ENCODE assay signal across 15 cellular contexts in the genomic region with DNA sequence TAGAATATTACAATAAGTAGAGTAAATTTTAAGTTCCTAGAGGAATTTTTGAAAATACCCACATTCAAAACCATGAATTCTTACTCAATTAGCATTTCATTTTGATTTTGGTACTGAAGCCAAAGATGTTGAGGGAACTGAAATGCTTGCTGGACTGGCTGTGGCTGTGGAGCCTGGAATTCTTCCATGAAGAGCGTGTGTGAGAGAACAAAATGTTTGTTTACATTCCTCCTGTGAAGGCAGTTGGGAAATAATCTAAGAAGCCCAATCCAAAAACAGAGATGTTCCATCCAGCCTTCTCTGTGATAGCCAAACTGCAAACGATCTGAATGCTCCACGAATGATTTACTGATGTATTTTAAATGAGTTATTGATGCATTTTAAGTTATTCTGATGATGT. TPM values are rescaled to one million over a fixed set of nuclear protein-coding genes. Genes with fewer than 3 reads are reported as not detected.
DNase-seq lines count a peak whose midpoint lies in the region; ATAC-seq and TF ChIP-seq lines count a peak whose summit lies in the region.
"Had no signal": no experiment of that assay in that cellular context is flagged by ENCODE, and none has a peak within 500 bp of the region (broad histone marks: within the 10 kb centered on the region; RNA-seq: fewer than 3 reads in every experiment).

No MANE protein-coding gene starts in this region.

- H3K36me3 Mint-ChIP-seq in natural killer cell treated with Interleukin-12 subunit alpha and Interleukin-12 subunit beta and Interleukin-15 and Interleukin-18, amount 100 ng/mL, for 72 hours, result no peaks in the 10 kb centered on the region

- DNase-seq in fibroblast of pulmonary artery (ENCODE audit: low read depth) (peak; percentile 86), myocyte (ENCODE audit: low read depth) (peak; percentile 47), upper lobe of right lung (peak; percentile 43)
- DNase-seq in natural killer cell treated with Interleukin-12 subunit alpha and Interleukin-12 subunit beta and Interleukin-15 and Interleukin-18, amount 100 ng/mL, for 72 hours (ENCODE audit: low spot score), result no peak
- DNase-seq: DND-41; endodermal cell; NCI-H1694; stimulated activated naive CD4-positive, alpha-beta T cell treated with Interleukin-2 at 50 U/mL for 16 hours had no signal

- H3K36me3 ChIP-seq in upper lobe of right lung, result no peaks in the 10 kb centered on the region

- H3K9me3 ChIP-seq in upper lobe of right lung, result no peaks in the 10 kb centered on the region

- H3K9me3 Mint-ChIP-seq in natural killer cell treated with Interleukin-12 subunit alpha and Interleukin-12 subunit beta and Interleukin-15 and Interleukin-18, amount 100 ng/mL, for 72 hours, result peaks cover 2% of the 10 kb centered on the region

- TF ChIP-seq CTCF in VCaP (conservative IDR thresholded peaks at IDR 0.05), result no peak
- no peak for TF ChIP-seq CTCF in fibroblast of pulmonary artery (IDR thresholded peaks at IDR 0.05; ENCODE audit: low read length, missing control alignments)
- TF ChIP-seq CTCF in upper lobe of right lung (IDR thresholded peaks at IDR 0.05), result no peak

- H3K4me3 Mint-ChIP-seq in natural killer cell treated with Interleukin-12 subunit alpha and Interleukin-12 subunit beta and Interleukin-15 and Interleukin-18, amount 100 ng/mL, for 72 hours, result no peak overlapping the region
- H3K4me3 Mint-ChIP-seq: endodermal cell had no signal

- peaks cover 16% of the 10 kb centered on the region for H3K4me1 ChIP-seq in upper lobe of right lung

- H3K27ac ChIP-seq in VCaP (peak overlapping the region; percentile 22), upper lobe of right lung (no peak overlapping the region)
- H3K27ac ChIP-seq: RWPE1 had no signal

- no peaks in the 10 kb centered on the region for H3K4me1 Mint-ChIP-seq in natural killer cell treated with Interleukin-12 subunit alpha and Interleukin-12 subunit beta and Interleukin-15 and Interleukin-18, amount 100 ng/mL, for 72 hours (ENCODE audit: low read depth in 2 of 2)
- H3K4me1 Mint-ChIP-seq: endodermal cell had no signal

- H3K27ac Mint-ChIP-seq in natural killer cell treated with Interleukin-12 subunit alpha and Interleukin-12 subunit beta and Interleukin-15 and Interleukin-18, amount 100 ng/mL, for 72 hours, result no peak overlapping the region
- H3K27ac Mint-ChIP-seq: endodermal cell had no signal

- ATAC-seq in upper lobe of right lung (peak; percentile 71), GM18498 (IDR thresholded peaks at IDR 0.05; ENCODE audit: unreplicated experiment) (no peak), HG02759 (IDR thresholded peaks at IDR 0.05; ENCODE audit: unreplicated experiment) (no peak), GM18520 (IDR thresholded peaks at IDR 0.05; ENCODE audit: unreplicated experiment) (no peak)
- ATAC-seq in natural killer cell treated with Interleukin-12 subunit alpha and Interleukin-12 subunit beta and Interleukin-15 and Interleukin-18, amount 100 ng/mL, for 72 hours, result no peak
- ATAC-seq: HCT116 had no signal

- intact Hi-C loops in upper lobe of right lung (cut with DNase I), result no loop called here

- no peaks in the 10 kb centered on the region for H3K27me3 ChIP-seq in upper lobe of right lung

- H3K27me3 Mint-ChIP-seq in natural killer cell treated with Interleukin-12 subunit alpha and Interleukin-12 subunit beta and Interleukin-15 and Interleukin-18, amount 100 ng/mL, for 72 hours, result peaks cover 0 to 2% of the 10 kb centered on the region in 2 donors

- H3K4me3 ChIP-seq in fibroblast of pulmonary artery (replicated peaks; ENCODE audit: low read depth, low read length) (no peak overlapping the region), upper lobe of right lung (no peak overlapping the region)

RNA-seq across cellular contexts. Expression of a gene that starts 3.8 kb away (rescaled TPM):
- total RNA-seq in myocyte (not detected in 2 replicates), upper lobe of right lung (744 TPM)
- polyA plus RNA-seq in myocyte (2012), result not detected
- total RNA-seq in natural killer cell treated with Interleukin-12 subunit alpha and Interleukin-12 subunit beta and Interleukin-15 and Interleukin-18, amount 100 ng/mL, for 72 hours, result not detected
- total RNA-seq: endodermal cell had no signal

RNA-seq across cellular contexts. Expression of a gene that starts 27.6 kb away (rescaled TPM):
- total RNA-seq in myocyte (not detected in 2 replicates), upper lobe of right lung (6.8 TPM)
- polyA plus RNA-seq in myocyte (2012), result not detected
- total RNA-seq in natural killer cell treated with Interleukin-12 subunit alpha and Interleukin-12 subunit beta and Interleukin-15 and Interleukin-18, amount 100 ng/mL, for 72 hours, result not detected
- total RNA-seq: endodermal cell had no signal

RNA-seq across cellular contexts. Expression of a gene that starts 34.2 kb away (rescaled TPM):
- not detected in 2 replicates for total RNA-seq in myocyte
- not detected for polyA plus RNA-seq in myocyte (2012)
- total RNA-seq in upper lobe of right lung, result 3.6 TPM
- not detected for total RNA-seq in natural killer cell treated with Interleukin-12 subunit alpha and Interleukin-12 subunit beta and Interleukin-15 and Interleukin-18, amount 100 ng/mL, for 72 hours
- total RNA-seq: endodermal cell, kidney epithelial cell had no signal

Comparison
In these comparisons a context has a peak if more than half of its experiments do, and no peak if none do; other contexts are left out.
1. RNA of a gene that starts 3.8 kb away (total RNA-seq): 744 TPM in upper lobe of right lung (single experiment); not detected in myocyte and not detected in natural killer cell treated with Interleukin-12 subunit alpha and Interleukin-12 subunit beta and Interleukin-15 and Interleukin-18, amount 100 ng/mL, for 72 hours; every median in the first group is over 100 times any median in the second.